In the genomic region with DNA sequence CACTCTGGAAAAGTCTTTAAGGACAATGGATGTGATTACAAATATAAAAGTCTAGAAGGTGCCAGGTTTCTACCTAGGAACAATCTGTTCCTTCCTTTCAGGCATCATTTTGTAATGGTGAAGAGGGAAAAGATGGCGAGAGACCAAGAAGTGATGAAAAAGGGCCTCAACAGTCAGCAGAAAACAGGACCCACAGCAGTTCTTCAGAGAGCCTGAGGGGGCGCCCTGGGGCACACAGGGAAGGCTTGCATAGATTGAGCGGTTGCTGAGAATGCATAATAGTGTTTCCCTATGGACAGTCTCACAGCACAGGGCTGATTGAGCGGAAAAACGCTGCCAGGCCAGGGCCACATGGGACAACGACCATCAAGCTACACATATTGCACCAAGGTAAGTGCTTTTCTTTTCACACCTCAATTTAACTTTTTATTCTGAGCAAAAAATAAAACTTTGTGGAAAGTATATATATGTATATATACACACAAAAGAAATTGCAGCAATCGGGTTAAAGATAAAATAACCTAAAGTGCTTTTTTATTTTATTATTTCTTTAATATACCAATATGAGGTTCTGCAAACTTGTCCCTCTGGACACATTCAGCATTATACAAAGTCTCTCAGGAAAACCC, we compare ENCODE assay signal across 8 cellular contexts. TPM values are rescaled to one million over a fixed set of nuclear protein-coding genes. Genes with fewer than 3 reads are reported as not detected.
DNase-seq lines count a peak whose midpoint lies in the region; ATAC-seq, FAIRE-seq and TF ChIP-seq lines count a peak whose summit lies in the region.

No MANE protein-coding gene starts in this region.

- peak; percentile 91 for TF ChIP-seq CTCF in CD8-positive, alpha-beta T cell (IDR thresholded peaks at IDR 0.05)
- peak; percentile 65 for TF ChIP-seq CTCF in HepG2 (CRISPR knock-in tag; IDR thresholded peaks at IDR 0.05)

- peak overlapping the region; percentile 41 for H3K27ac Mint-ChIP-seq in CD8-positive, alpha-beta T cell

- peak; percentile 26 for FAIRE-seq in HepG2 (lab: Jason Lieb, UNC)

- peaks cover 38% of the 10 kb centered on the region for H3K36me3 Mint-ChIP-seq in CD8-positive, alpha-beta T cell

- no peak overlapping the region for H3K27ac ChIP-seq in CD8-positive, alpha-beta T cell (ENCODE audit: low read depth, low read length)
- H3K27ac ChIP-seq in cingulate gyrus (ENCODE audit: low read depth, low read length): peak overlapping the region; percentile 34
- no peak overlapping the region for H3K27ac ChIP-seq in HepG2 (ENCODE audit: extremely low read length, insufficient read depth, low read length)

- H3K4me1 Mint-ChIP-seq in CD8-positive, alpha-beta T cell (ENCODE audit: low read depth): peaks cover 31% of the 10 kb centered on the region

- H2AFZ ChIP-seq in HepG2 (ENCODE audit: low read length): no peak overlapping the region

- no peak for TF ChIP-seq EP300 in HepG2 (IDR thresholded peaks at IDR 0.05; ENCODE audit: low read depth in 2 of 2, low read length in 2 of 2)
- TF ChIP-seq EP300 in HepG2 (CRISPR knock-in tag; IDR thresholded peaks at IDR 0.05; ENCODE audit: borderline replicate concordance): no peak

- in situ Hi-C loops in HepG2 (cut with HindIII; ENCODE audit: extremely low pct_ligation_motif_present, low pct_unique_long_range_greater_than_20kb): loop anchor here (5.0 kb wide), 1 partner anchor 46 kb away; a partner anchor contains a TSS

- H3K27me3 Mint-ChIP-seq in CD8-positive, alpha-beta T cell (ENCODE audit: low read depth): no peaks in the 10 kb centered on the region

- no peaks in the 10 kb centered on the region for H3K9me3 Mint-ChIP-seq in CD8-positive, alpha-beta T cell

- no peak overlapping the region for H3K4me3 Mint-ChIP-seq in CD8-positive, alpha-beta T cell

- H3K9me3 ChIP-seq in CD8-positive, alpha-beta T cell (ENCODE audit: low read length): no peaks in the 10 kb centered on the region
- H3K9me3 ChIP-seq in HepG2 (ENCODE audit: low read length): no peaks in the 10 kb centered on the region

- peak; percentile 50 for ATAC-seq in CD8-positive, alpha-beta T cell
- ATAC-seq in HG02885 (IDR thresholded peaks at IDR 0.05; ENCODE audit: poor library complexity, unreplicated experiment) (peak; percentile 33), HepG2 (peak; percentile 39), HG02623 (IDR thresholded peaks at IDR 0.05; ENCODE audit: unreplicated experiment) (no peak)

- no peaks in the 10 kb centered on the region for H3K27me3 ChIP-seq in CD8-positive, alpha-beta T cell (ENCODE audit: insufficient read depth, low read length)
- H3K27me3 ChIP-seq in HepG2 (ENCODE audit: control insufficient read depth in 1 of 2, insufficient read depth in 2 of 2, low read length in 2 of 2): no peaks in the 10 kb centered on the region; a peak in 1 of 5 replicates

- peaks cover 15% of the 10 kb centered on the region for H3K79me2 ChIP-seq in HepG2 (ENCODE audit: insufficient read depth, low read length)

- 39% methylated on average over 7 of the region's 7 CpGs for WGBS in HepG2 (ENCODE audit: low lambda C conversion rate)

- peaks cover 7% of the 10 kb centered on the region for H3K36me3 ChIP-seq in CD8-positive, alpha-beta T cell (ENCODE audit: insufficient read depth, low read length)
- peaks cover 2 to 26% of the 10 kb centered on the region in 2 experiments; a peak in 4 of 5 replicates for H3K36me3 ChIP-seq in HepG2 (replicated peaks in 1 of 2; ENCODE audit: control insufficient read depth in 1 of 2, insufficient read depth in 2 of 2, low read length in 2 of 2)

- peak; percentile 49; the same call in 1 of the 2 replicates for TF ChIP-seq RAD21 in HepG2 (CRISPR knock-in tag; IDR thresholded peaks at IDR 0.05)

- H4K20me1 ChIP-seq in HepG2 (ENCODE audit: insufficient read depth, low read length): peaks cover 5% of the 10 kb centered on the region; the same call in 1 of the 2 replicates

- H3K4me1 ChIP-seq in CD8-positive, alpha-beta T cell (ENCODE audit: insufficient read depth, low read length): peaks cover 22% of the 10 kb centered on the region
- H3K4me1 ChIP-seq in HepG2 (ENCODE audit: insufficient read depth, low read length): peaks cover 34% of the 10 kb centered on the region

- H3K4me2 ChIP-seq in HepG2 (ENCODE audit: low read depth, low read length): no peak overlapping the region

- TF ChIP-seq POLR2A in HepG2 (IDR thresholded peaks at IDR 0.05; ENCODE audit: insufficient read depth in 1 of 2, low read depth in 2 of 2, low read length in 2 of 2): no peak

- no peak overlapping the region for H3K4me3 ChIP-seq in CD8-positive, alpha-beta T cell (ENCODE audit: low read depth, low read length)
- H3K4me3 ChIP-seq in HepG2 (replicated peaks in 1 of 3; ENCODE audit: insufficient read depth in 1 of 3, low read depth in 2 of 3, low read length in 3 of 3): no peak overlapping the region

- POLR2A ChIA-PET in CD8-positive, alpha-beta T cell (lab: Charles Lee): no interaction called here
- POLR2A ChIA-PET in HepG2 (lab: Yijun Ruan, JAX): no interaction called here

- BruUV-seq in HepG2 (replicated peaks; lab: Mats Ljungman, UMichigan): no TSS peak

- intact Hi-C loops in CD8-positive, alpha-beta T cell (cut with DNase I, micrococcal nuclease): loop anchor here (1.0 kb wide), 1 partner anchor 49 kb away; no protein-coding TSS in a partner anchor
- intact Hi-C loops in HepG2 (cut with micrococcal nuclease; ENCODE audit: unreplicated experiment): loop anchor here (1.0 kb wide), 1 partner anchor 49 kb away; no protein-coding TSS in a partner anchor

- H3K9ac ChIP-seq in HepG2 (ENCODE audit: insufficient read depth, low read depth, low read length): no peak overlapping the region

- peak; percentile 18 to 68 (median 58) for DNase-seq in CD8-positive, alpha-beta T cell
- DNase-seq in NCI-H526 (lab: John Stamatoyannopoulos, UW) (peak; percentile 94 to 97), HepG2 (ENCODE audit: low spot score) (peak; percentile 78)
- peak; percentile 78 for DNase-seq in activated CD4-positive, alpha-beta T cell treated with anti-CD3 and anti-CD28 coated beads for 48 hours
- peak; percentile 53 for DNase-seq in stimulated activated CD8-positive, alpha-beta memory T cell treated with anti-CD3 and anti-CD28 coated beads, Interleukin-4, amount 100 ng/mL, for 24 hours (ENCODE audit: low read depth)

- CTCF ChIA-PET in CD8-positive, alpha-beta T cell (lab: Charles Lee): no interaction called here
- CTCF ChIA-PET in HepG2 (lab: Yijun Ruan, JAX; ENCODE audit: low intra/inter-chr PET ratio, low total read pairs): interaction anchor here (1.4 kb wide), 1 partner anchor 49 kb away, joined by 6 read pairs; no protein-coding TSS in a partner anchor

RNA-seq across cellular contexts. Expression of a gene that starts 3.1 kb away (rescaled TPM):
- total RNA-seq in CD8-positive, alpha-beta T cell: 10 to 100 TPM; 31.6 to 32.8 TPM
- total RNA-seq in HepG2 (2016; rRNA removed; fragmentation: Illumina TruSeq; extraction: Trizol): 29.2 and 31.8 TPM in 2 replicates
- 7.1 and 8.4 TPM in 2 replicates for total RNA-seq in HepG2 (2016; cell fraction: cytosol; rRNA removed; fragmentation: Illumina TruSeq; extraction: Trizol; ENCODE audit: low read depth)
- 29.8 and 34.9 TPM in 2 replicates for total RNA-seq in HepG2 (2016; cell fraction: insoluble cytoplasmic fraction; rRNA removed; fragmentation: Illumina TruSeq; extraction: Trizol)
- 18.8 and 18.9 TPM in 2 replicates for total RNA-seq in HepG2 (2016; cell fraction: membrane; rRNA removed; fragmentation: Illumina TruSeq; extraction: Trizol)
- 15.6 and 16.7 TPM in 2 replicates for total RNA-seq in HepG2 (2016; cell fraction: nucleus; rRNA removed; fragmentation: Illumina TruSeq; extraction: Trizol)
- polyA plus RNA-seq in HepG2 (2011; rRNA removed): 25.4 and 27.5 TPM in 2 replicates
- 25.6 and 26.2 TPM in 2 replicates for polyA plus RNA-seq in HepG2 (2011; cell fraction: cytosol; rRNA removed)
- 8.3 and 10.1 TPM in 2 replicates for polyA plus RNA-seq in HepG2 (2011; cell fraction: nucleus; rRNA removed)
- 17.1 and 21.1 TPM in 2 replicates for polyA plus RNA-seq in HepG2 (2012)
- 5.9 and 6.1 TPM in 2 replicates for polyA plus RNA-seq in HepG2 (2016; cell fraction: cytosol; fragmentation: Illumina TruSeq; extraction: Trizol; ENCODE audit: low read depth)
- 27.0 and 29.5 TPM in 2 replicates for polyA plus RNA-seq in HepG2 (2016; cell fraction: insoluble cytoplasmic fraction; fragmentation: Illumina TruSeq; extraction: Trizol; ENCODE audit: low read depth)
- polyA plus RNA-seq in HepG2 (2016; cell fraction: membrane; fragmentation: Illumina TruSeq; extraction: Trizol; ENCODE audit: low read depth): 11.3 and 12.8 TPM in 2 replicates
- polyA plus RNA-seq in HepG2 (2016; cell fraction: nucleus; fragmentation: Illumina TruSeq; extraction: Trizol; ENCODE audit: insufficient read depth, low read depth): 22.9 and 23.8 TPM in 2 replicates
- polyA minus RNA-seq in HepG2 (2011; rRNA and poly(A)+ RNA removed; ENCODE audit: low replicate concordance): 25.1 and 31.1 TPM in 2 replicates
- polyA minus RNA-seq in HepG2 (2011; cell fraction: cytosol; rRNA and poly(A)+ RNA removed): 9.3 and 10.2 TPM in 2 replicates
- polyA minus RNA-seq in HepG2 (2011; cell fraction: nucleus; rRNA and poly(A)+ RNA removed): 9.0 and 9.7 TPM in 2 replicates

RNA-seq across cellular contexts. Expression of a gene that starts 3.6 kb away (rescaled TPM):
- total RNA-seq in CD8-positive, alpha-beta T cell: 10 to 100 TPM; 13.8 to 14.8 TPM
- 31.3 and 40.6 TPM in 2 replicates for total RNA-seq in HepG2 (2016; rRNA removed; fragmentation: Illumina TruSeq; extraction: Trizol)
- 37.4 and 51.2 TPM in 2 replicates for total RNA-seq in HepG2 (2016; cell fraction: cytosol; rRNA removed; fragmentation: Illumina TruSeq; extraction: Trizol; ENCODE audit: low read depth)
- total RNA-seq in HepG2 (2016; cell fraction: insoluble cytoplasmic fraction; rRNA removed; fragmentation: Illumina TruSeq; extraction: Trizol): 33.4 and 38.2 TPM in 2 replicates
- 37.7 and 50.5 TPM in 2 replicates for total RNA-seq in HepG2 (2016; cell fraction: membrane; rRNA removed; fragmentation: Illumina TruSeq; extraction: Trizol)
- 16.9 and 21.8 TPM in 2 replicates for total RNA-seq in HepG2 (2016; cell fraction: nucleus; rRNA removed; fragmentation: Illumina TruSeq; extraction: Trizol)
- 18.7 and 25.1 TPM in 2 replicates for polyA plus RNA-seq in HepG2 (2011; rRNA removed)
- polyA plus RNA-seq in HepG2 (2011; cell fraction: cytosol; rRNA removed): 20.0 and 25.3 TPM in 2 replicates
- polyA plus RNA-seq in HepG2 (2011; cell fraction: nucleus; rRNA removed): 28.5 and 29.9 TPM in 2 replicates
- 7.0 and 10.9 TPM in 2 replicates for polyA plus RNA-seq in HepG2 (2012)
- 48.7 and 56.2 TPM in 2 replicates for polyA plus RNA-seq in HepG2 (2016; cell fraction: cytosol; fragmentation: Illumina TruSeq; extraction: Trizol; ENCODE audit: low read depth)
- polyA plus RNA-seq in HepG2 (2016; cell fraction: insoluble cytoplasmic fraction; fragmentation: Illumina TruSeq; extraction: Trizol; ENCODE audit: low read depth): 31.4 and 33.0 TPM in 2 replicates
- polyA plus RNA-seq in HepG2 (2016; cell fraction: membrane; fragmentation: Illumina TruSeq; extraction: Trizol; ENCODE audit: low read depth): 37.2 and 37.9 TPM in 2 replicates
- 32.9 and 35.0 TPM in 2 replicates for polyA plus RNA-seq in HepG2 (2016; cell fraction: nucleus; fragmentation: Illumina TruSeq; extraction: Trizol; ENCODE audit: insufficient read depth, low read depth)
- 8.2 and 11.5 TPM in 2 replicates for polyA minus RNA-seq in HepG2 (2011; rRNA and poly(A)+ RNA removed; ENCODE audit: low replicate concordance)
- polyA minus RNA-seq in HepG2 (2011; cell fraction: cytosol; rRNA and poly(A)+ RNA removed): 9.6 TPM in 2 replicates
- 6.6 and 7.0 TPM in 2 replicates for polyA minus RNA-seq in HepG2 (2011; cell fraction: nucleus; rRNA and poly(A)+ RNA removed)

RNA-seq across cellular contexts. Expression of a gene that starts 17.5 kb away (rescaled TPM):
- under 1 TPM; 0.60 to 0.61 TPM for total RNA-seq in CD8-positive, alpha-beta T cell
- total RNA-seq in HepG2 (2016; rRNA removed; fragmentation: Illumina TruSeq; extraction: Trizol): 16.8 and 26.4 TPM in 2 replicates
- total RNA-seq in HepG2 (2016; cell fraction: cytosol; rRNA removed; fragmentation: Illumina TruSeq; extraction: Trizol; ENCODE audit: low read depth): 16.6 and 17.3 TPM in 2 replicates
- total RNA-seq in HepG2 (2016; cell fraction: insoluble cytoplasmic fraction; rRNA removed; fragmentation: Illumina TruSeq; extraction: Trizol): 18.0 and 24.7 TPM in 2 replicates
- 32.4 and 35.8 TPM in 2 replicates for total RNA-seq in HepG2 (2016; cell fraction: membrane; rRNA removed; fragmentation: Illumina TruSeq; extraction: Trizol)
- 19.1 and 23.7 TPM in 2 replicates for total RNA-seq in HepG2 (2016; cell fraction: nucleus; rRNA removed; fragmentation: Illumina TruSeq; extraction: Trizol)
- 20.8 and 24.2 TPM in 2 replicates for polyA plus RNA-seq in HepG2 (2011; rRNA removed)
- 19.9 and 21.2 TPM in 2 replicates for polyA plus RNA-seq in HepG2 (2011; cell fraction: cytosol; rRNA removed)
- polyA plus RNA-seq in HepG2 (2011; cell fraction: nucleus; rRNA removed): 9.7 and 13.0 TPM in 2 replicates
- polyA plus RNA-seq in HepG2 (2012): 15.7 and 16.4 TPM in 2 replicates
- 22.1 and 26.7 TPM in 2 replicates for polyA plus RNA-seq in HepG2 (2016; cell fraction: cytosol; fragmentation: Illumina TruSeq; extraction: Trizol; ENCODE audit: low read depth)
- polyA plus RNA-seq in HepG2 (2016; cell fraction: insoluble cytoplasmic fraction; fragmentation: Illumina TruSeq; extraction: Trizol; ENCODE audit: low read depth): 26.1 and 27.7 TPM in 2 replicates
- 36.8 and 37.5 TPM in 2 replicates for polyA plus RNA-seq in HepG2 (2016; cell fraction: membrane; fragmentation: Illumina TruSeq; extraction: Trizol; ENCODE audit: low read depth)
- 36.1 and 42.1 TPM in 2 replicates for polyA plus RNA-seq in HepG2 (2016; cell fraction: nucleus; fragmentation: Illumina TruSeq; extraction: Trizol; ENCODE audit: insufficient read depth, low read depth)
- polyA minus RNA-seq in HepG2 (2011; rRNA and poly(A)+ RNA removed; ENCODE audit: low replicate concordance): 38.3 and 73.7 TPM in 2 replicates
- 15.2 and 17.4 TPM in 2 replicates for polyA minus RNA-seq in HepG2 (2011; cell fraction: cytosol; rRNA and poly(A)+ RNA removed)
- 6.0 and 8.9 TPM in 2 replicates for polyA minus RNA-seq in HepG2 (2011; cell fraction: nucleus; rRNA and poly(A)+ RNA removed)

RNA-seq across cellular contexts. Expression of a gene that starts 46.2 kb away (rescaled TPM):
- not detected for total RNA-seq in CD8-positive, alpha-beta T cell
- total RNA-seq in HepG2 (2016; rRNA removed; fragmentation: Illumina TruSeq; extraction: Trizol): 0.08 and 0.58 TPM in 2 replicates
- 0.10 TPM in 1 of 2 replicates, not detected in the other for total RNA-seq in HepG2 (2016; cell fraction: cytosol; rRNA removed; fragmentation: Illumina TruSeq; extraction: Trizol; ENCODE audit: low read depth)
- total RNA-seq in HepG2 (2016; cell fraction: insoluble cytoplasmic fraction; rRNA removed; fragmentation: Illumina TruSeq; extraction: Trizol): 0.17 and 0.19 TPM in 2 replicates
- total RNA-seq in HepG2 (2016; cell fraction: membrane; rRNA removed; fragmentation: Illumina TruSeq; extraction: Trizol): 0.10 and 0.15 TPM in 2 replicates
- total RNA-seq in HepG2 (2016; cell fraction: nucleus; rRNA removed; fragmentation: Illumina TruSeq; extraction: Trizol): 0.25 and 0.40 TPM in 2 replicates
- 0.11 and 0.29 TPM in 2 replicates for polyA plus RNA-seq in HepG2 (2011; rRNA removed)
- polyA plus RNA-seq in HepG2 (2011; cell fraction: cytosol; rRNA removed): 0.08 and 0.09 TPM in 2 replicates
- 1.4 and 2.3 TPM in 2 replicates for polyA plus RNA-seq in HepG2 (2011; cell fraction: nucleus; rRNA removed)
- 0.09 and 0.15 TPM in 2 replicates for polyA plus RNA-seq in HepG2 (2012)
- 0.01 TPM in 1 of 2 replicates, not detected in the other for polyA plus RNA-seq in HepG2 (2016; cell fraction: cytosol; fragmentation: Illumina TruSeq; extraction: Trizol; ENCODE audit: low read depth)
- 0.08 TPM in 1 of 2 replicates, not detected in the other for polyA plus RNA-seq in HepG2 (2016; cell fraction: insoluble cytoplasmic fraction; fragmentation: Illumina TruSeq; extraction: Trizol; ENCODE audit: low read depth)
- 0.12 TPM in 1 of 2 replicates, not detected in the other for polyA plus RNA-seq in HepG2 (2016; cell fraction: membrane; fragmentation: Illumina TruSeq; extraction: Trizol; ENCODE audit: low read depth)
- polyA plus RNA-seq in HepG2 (2016; cell fraction: nucleus; fragmentation: Illumina TruSeq; extraction: Trizol; ENCODE audit: insufficient read depth, low read depth): 0.40 and 0.52 TPM in 2 replicates
- 0.08 and 0.63 TPM in 2 replicates for polyA minus RNA-seq in HepG2 (2011; rRNA and poly(A)+ RNA removed; ENCODE audit: low replicate concordance)
- polyA minus RNA-seq in HepG2 (2011; cell fraction: cytosol; rRNA and poly(A)+ RNA removed): not detected in 2 replicates
- polyA minus RNA-seq in HepG2 (2011; cell fraction: nucleus; rRNA and poly(A)+ RNA removed): 0.26 TPM in 1 of 2 replicates, not detected in the other

RNA-seq across cellular contexts. Expression of a gene that starts 48.3 kb away (rescaled TPM):
- total RNA-seq in CD8-positive, alpha-beta T cell: 10 to 100 TPM; 30.3 to 30.8 TPM
- 3.3 and 7.2 TPM in 2 replicates for total RNA-seq in HepG2 (2016; rRNA removed; fragmentation: Illumina TruSeq; extraction: Trizol)
- 0.44 and 1.0 TPM in 2 replicates for total RNA-seq in HepG2 (2016; cell fraction: cytosol; rRNA removed; fragmentation: Illumina TruSeq; extraction: Trizol; ENCODE audit: low read depth)
- total RNA-seq in HepG2 (2016; cell fraction: insoluble cytoplasmic fraction; rRNA removed; fragmentation: Illumina TruSeq; extraction: Trizol): 1.8 and 3.4 TPM in 2 replicates
- 1.5 and 2.7 TPM in 2 replicates for total RNA-seq in HepG2 (2016; cell fraction: membrane; rRNA removed; fragmentation: Illumina TruSeq; extraction: Trizol)
- 6.9 and 7.9 TPM in 2 replicates for total RNA-seq in HepG2 (2016; cell fraction: nucleus; rRNA removed; fragmentation: Illumina TruSeq; extraction: Trizol)
- polyA plus RNA-seq in HepG2 (2011; rRNA removed): 2.4 and 2.6 TPM in 2 replicates
- polyA plus RNA-seq in HepG2 (2011; cell fraction: cytosol; rRNA removed): 1.9 and 2.1 TPM in 2 replicates
- 2.3 and 4.5 TPM in 2 replicates for polyA plus RNA-seq in HepG2 (2011; cell fraction: nucleus; rRNA removed)
- 2.0 TPM in 2 replicates for polyA plus RNA-seq in HepG2 (2012)
- 0.36 and 0.66 TPM in 2 replicates for polyA plus RNA-seq in HepG2 (2016; cell fraction: cytosol; fragmentation: Illumina TruSeq; extraction: Trizol; ENCODE audit: low read depth)
- polyA plus RNA-seq in HepG2 (2016; cell fraction: insoluble cytoplasmic fraction; fragmentation: Illumina TruSeq; extraction: Trizol; ENCODE audit: low read depth): 3.2 and 3.4 TPM in 2 replicates
- 0.65 and 2.4 TPM in 2 replicates for polyA plus RNA-seq in HepG2 (2016; cell fraction: membrane; fragmentation: Illumina TruSeq; extraction: Trizol; ENCODE audit: low read depth)
- polyA plus RNA-seq in HepG2 (2016; cell fraction: nucleus; fragmentation: Illumina TruSeq; extraction: Trizol; ENCODE audit: insufficient read depth, low read depth): 5.6 and 7.1 TPM in 2 replicates
- polyA minus RNA-seq in HepG2 (2011; rRNA and poly(A)+ RNA removed; ENCODE audit: low replicate concordance): 5.0 and 11.1 TPM in 2 replicates
- 1.8 and 2.0 TPM in 2 replicates for polyA minus RNA-seq in HepG2 (2011; cell fraction: cytosol; rRNA and poly(A)+ RNA removed)
- polyA minus RNA-seq in HepG2 (2011; cell fraction: nucleus; rRNA and poly(A)+ RNA removed): 4.0 and 4.5 TPM in 2 replicates

Comparison
In these comparisons a context has a peak if more than half of its experiments do, and no peak if none do; other contexts are left out.
1. RNA of a gene that starts 17.5 kb away (total RNA-seq): 16.6 to 35.8 TPM in HepG2; 0.60 to 0.61 TPM in CD8-positive, alpha-beta T cell; every median in the first group is over 10 times any median in the second.
2. Peak in every context shown above with its lines, with median percentiles within 50 percentile points of each other: DNase-seq.